ENCODE assay signal across 8 cellular contexts in the genomic region with DNA sequence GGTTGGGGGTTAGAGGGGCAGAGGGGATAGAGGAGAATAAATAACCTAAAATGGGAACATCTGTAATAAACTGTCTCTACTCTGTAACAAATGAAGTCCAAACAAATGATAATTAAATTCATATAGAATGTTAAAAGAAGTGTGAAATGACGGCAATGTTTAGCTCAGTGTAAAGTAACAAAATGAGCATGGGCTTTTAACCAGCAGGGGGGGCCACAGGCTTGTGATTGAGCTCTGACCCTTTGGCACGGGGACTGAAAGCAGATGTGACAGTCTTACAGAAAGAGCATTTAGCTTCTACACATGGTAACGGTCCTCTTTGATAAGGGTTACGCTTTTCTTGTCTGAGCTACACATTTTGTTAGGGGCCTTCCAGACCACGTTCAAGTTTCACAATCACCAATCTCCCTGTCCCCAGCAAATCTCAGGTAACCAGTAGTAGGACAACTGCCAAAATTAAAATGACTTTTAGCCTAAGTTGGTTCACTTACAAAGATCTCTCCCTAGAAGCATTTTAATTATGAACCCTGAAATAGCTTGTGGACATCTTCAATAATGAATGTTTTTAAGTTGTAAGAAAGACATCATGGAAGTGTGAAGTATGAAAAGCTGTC.
A peak's percentile ranks its signal among the peaks of the same experiment; 100 is the strongest.
DNase-seq lines count a peak whose midpoint lies in the region; ATAC-seq and TF ChIP-seq lines count a peak whose summit lies in the region.

No MANE protein-coding gene starts in this region.

- peak; percentile 25 for TF ChIP-seq CTCF in foreskin fibroblast (IDR thresholded peaks at IDR 0.05; ENCODE audit: low read depth, low read length)
- peak; percentile 48 for TF ChIP-seq CTCF in osteocyte (IDR thresholded peaks at IDR 0.05)

- DNase-seq in COLO829 (ENCODE audit: low spot score) (peak; percentile 41), NCI-H82 (lab: John Stamatoyannopoulos, UW) (peak; percentile 83), activated T-cell treated with anti-CD3 and anti-CD28 coated beads for 1 hour (ENCODE audit: low read depth) (peak; percentile 26), foreskin fibroblast (no peak), osteocyte (ENCODE audit: extremely low spot score, unreplicated experiment) (no peak), amniotic stem cell (lab: John Stamatoyannopoulos, UW) (no peak)

- H3K9me3 Mint-ChIP-seq in osteocyte (ENCODE audit: unreplicated experiment): no peaks in the 10 kb centered on the region

- H3K36me3 Mint-ChIP-seq in osteocyte (ENCODE audit: unreplicated experiment): no peaks in the 10 kb centered on the region

- ATAC-seq in GM19324 (IDR thresholded peaks at IDR 0.05; ENCODE audit: low FRiP score, unreplicated experiment): peak; percentile 57
- ATAC-seq in HG03521 (IDR thresholded peaks at IDR 0.05; ENCODE audit: unreplicated experiment): peak; percentile 86

- peaks cover 16% of the 10 kb centered on the region for H3K27me3 Mint-ChIP-seq in osteocyte (ENCODE audit: unreplicated experiment)

- no peak overlapping the region for H3K27ac Mint-ChIP-seq in osteocyte (ENCODE audit: unreplicated experiment)

- no peak overlapping the region for H3K4me3 Mint-ChIP-seq in osteocyte (ENCODE audit: unreplicated experiment)

- no peak overlapping the region for H3K4me3 ChIP-seq in foreskin fibroblast (ENCODE audit: low read depth in 1 of 2, low read length in 2 of 2)

- no peaks in the 10 kb centered on the region for H3K4me1 Mint-ChIP-seq in osteocyte (ENCODE audit: unreplicated experiment)

Comparison
In these comparisons a context has a peak if more than half of its experiments do, and no peak if none do; other contexts are left out.
1. DNase-seq: peak in COLO829 (single experiment), NCI-H82 (single experiment) and activated T-cell treated with anti-CD3 and anti-CD28 coated beads for 1 hour (single experiment); none in foreskin fibroblast (0 of 2), osteocyte (single experiment) and amniotic stem cell (single experiment).